In the genomic region with DNA sequence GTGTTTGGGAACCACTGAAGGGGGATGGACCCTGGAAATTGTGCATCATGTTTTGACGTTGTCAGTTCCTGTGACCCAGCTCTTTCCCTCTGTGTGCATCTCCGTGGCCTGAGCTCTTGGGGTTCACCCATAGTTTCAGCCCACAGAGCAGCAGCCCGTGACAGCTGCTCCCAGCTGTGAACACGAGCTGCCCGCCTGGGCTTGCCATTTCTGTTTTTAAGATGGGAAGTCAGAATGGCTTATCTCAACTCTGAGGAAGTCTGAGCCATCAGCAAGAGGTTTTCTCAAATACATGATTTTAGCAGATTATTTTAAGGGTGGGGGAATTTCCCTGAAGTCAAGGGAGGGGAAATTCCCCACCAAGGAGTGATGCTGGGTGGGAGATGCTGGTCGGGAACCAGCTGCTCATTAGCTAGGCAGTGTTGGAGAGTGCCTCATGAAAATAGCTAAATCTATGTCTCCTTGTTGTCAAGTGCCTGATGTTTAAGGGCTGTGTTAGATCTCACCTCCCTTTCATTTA, we compare ENCODE assay signal across 8 cellular contexts. TPM values are rescaled to one million over a fixed set of nuclear protein-coding genes. Genes with fewer than 3 reads are reported as not detected.
DNase-seq lines count a peak whose midpoint lies in the region; ATAC-seq, FAIRE-seq and TF ChIP-seq lines count a peak whose summit lies in the region.

No MANE protein-coding gene starts in this region.

- H3K9me3 ChIP-seq in pancreas (no peaks in the 10 kb centered on the region), ascending aorta (no peaks in the 10 kb centered on the region)

- ATAC-seq in GM18870 (IDR thresholded peaks at IDR 0.05; ENCODE audit: unreplicated experiment) (peak; percentile 49), HG02981 (IDR thresholded peaks at IDR 0.05; ENCODE audit: unreplicated experiment) (peak; percentile 47), pancreas (no peak)

- WGBS in pancreas, 2 donors = 75 to 78% methylated on average over 6 of the region's 6 CpGs

- TF ChIP-seq CTCF in pancreas (IDR thresholded peaks at IDR 0.05) (no peak), ascending aorta (IDR thresholded peaks at IDR 0.05) (no peak)

- H3K4me1 ChIP-seq in pancreas = peaks cover 19 to 50% (median 27%) of the 10 kb centered on the region in 3 donors
- H3K4me1 ChIP-seq in ascending aorta = peaks cover 0 to 10% of the 10 kb centered on the region in 2 donors

- H3K27me3 ChIP-seq in pancreas (no peaks in the 10 kb centered on the region), ascending aorta (no peaks in the 10 kb centered on the region)

- H3K36me3 ChIP-seq in pancreas = no peaks in the 10 kb centered on the region
- no peaks in the 10 kb centered on the region for H3K36me3 ChIP-seq in ascending aorta

- TF ChIP-seq POLR2A in erythroblast (IDR thresholded peaks at IDR 0.05; ENCODE audit: low read length) = peak; percentile 13

- no peak for FAIRE-seq in pancreas (lab: Jason Lieb, UNC)

- H3K27ac ChIP-seq in pancreas (peak overlapping the region in 2 of 4 donors; percentile 5 to 12), ascending aorta (no peak overlapping the region)

- H3K4me3 ChIP-seq in pancreas = no peak overlapping the region
- no peak overlapping the region for H3K4me3 ChIP-seq in ascending aorta

- intact Hi-C loops in pancreas (cut with DNase I) (no loop called here), ascending aorta (cut with DNase I) (no loop called here)

- DNase-seq in activated CD4-positive, alpha-beta T cell treated with anti-CD3 and anti-CD28 coated beads for 4 hours = peak; percentile 71 to 74
- DNase-seq in erythroblast (lab: John Stamatoyannopoulos, UW) = peak in 1 of 2 experiments; percentile 21
- peak; percentile 81 for DNase-seq in stimulated activated CD4-positive, alpha-beta T cell treated with anti-CD3 and anti-CD28 coated beads, Interleukin-1b, Interleukin-23, amount 100 ng/mL, for 48 hours
- DNase-seq in pancreas = no peak
- DNase-seq in H4 (ENCODE audit: low spot score) = no peak
- no peak for DNase-seq in ascending aorta (ENCODE audit: low spot score in 2 of 2)

RNA-seq across cellular contexts. Expression of a gene that starts 34.9 kb away (rescaled TPM):
- under 1 TPM in 4 of 6 donors, not detected in 2; 0.09 to 0.39 (median 0.23) TPM for total RNA-seq in pancreas
- under 1 TPM; 0.38 to 0.73 TPM for polyA plus RNA-seq in pancreas
- not detected in 2 replicates for total RNA-seq in H4 (2014; rRNA removed; shearing (Covaris generic))
- not detected for total RNA-seq in ascending aorta

Comparison
In these comparisons a context has a peak if more than half of its experiments do, and no peak if none do; other contexts are left out.
1. ATAC-seq: peak in GM18870 (single experiment) and HG02981 (single experiment); none in pancreas (0 of 4).
2. DNase-seq: peak in activated CD4-positive, alpha-beta T cell treated with anti-CD3 and anti-CD28 coated beads for 4 hours (2 of 2) and stimulated activated CD4-positive, alpha-beta T cell treated with anti-CD3 and anti-CD28 coated beads, Interleukin-1b, Interleukin-23, amount 100 ng/mL, for 48 hours (single experiment); none in pancreas (0 of 6), H4 (single experiment) and ascending aorta (0 of 2).